ENCODE assay signal across 1 cellular context in genomic region chr20:2652724-2653510, GRCh38.
TF ChIP-seq lines count a peak whose summit lies in the region.

No MANE protein-coding gene starts in this region.

TF ChIP-seq in HepG2, 621 proteins besides CTCF, POLR2A, EP300 and RAD21 (continued from another document and continues in another):
- TF ChIP-seq HIC2 (CRISPR knock-in tag; IDR thresholded peaks at IDR 0.05; ENCODE audit: low read depth) (0 out of 2 replicates have a peak, but pooled peaks have one; percentile 21), ZNF773 (CRISPR knock-in tag; IDR thresholded peaks at IDR 0.05; ENCODE audit: borderline replicate concordance) (no peak; the same call in 1 of the 2 replicates), BHLHE40 (IDR thresholded peaks at IDR 0.05; ENCODE audit: low read length) (no peak), ZNF383 (CRISPR knock-in tag; IDR thresholded peaks at IDR 0.05; ENCODE audit: borderline replicate concordance) (0 out of 2 replicates have a peak, but pooled peaks have one; percentile 93), ZSCAN21 (CRISPR knock-in tag; IDR thresholded peaks at IDR 0.05; ENCODE audit: borderline replicate concordance) (peak; percentile 98), FOXA1 (IDR thresholded peaks at IDR 0.05) (no peak), FOXA1 (CRISPR knock-in tag; IDR thresholded peaks at IDR 0.05) (no peak; the same call in 1 of the 2 replicates), POLR2AphosphoS2 (IDR thresholded peaks at IDR 0.05; ENCODE audit: low read depth, low read length) (no peak), ZBTB14 (CRISPR knock-in tag; IDR thresholded peaks at IDR 0.05) (peak; percentile 58; the same call in 1 of the 2 replicates), ZNF768 (CRISPR knock-in tag; IDR thresholded peaks at IDR 0.05) (peak; percentile 49; the same call in 1 of the 2 replicates), NCOA2 (CRISPR knock-in tag; IDR thresholded peaks at IDR 0.05) (no peak; the same call in 1 of the 2 replicates), KLF12 (CRISPR knock-in tag; IDR thresholded peaks at IDR 0.05; ENCODE audit: borderline replicate concordance) (peak; percentile 44; the same call in 1 of the 2 replicates), POGZ (CRISPR knock-in tag; IDR thresholded peaks at IDR 0.05) (peak; percentile 56; the same call in 1 of the 2 replicates), ZBTB39 (CRISPR knock-in tag; IDR thresholded peaks at IDR 0.05) (0 out of 2 replicates have a peak, but pooled peaks have one; percentile 15), KMT2A (CRISPR knock-in tag; IDR thresholded peaks at IDR 0.05) (0 out of 2 replicates have a peak, but pooled peaks have one; percentile 14), ZKSCAN8 (CRISPR knock-in tag; IDR thresholded peaks at IDR 0.05; ENCODE audit: borderline replicate concordance) (no peak), PAXIP1 (CRISPR knock-in tag; conservative IDR thresholded peaks at IDR 0.05) (0 out of 2 replicates have a peak, but pooled peaks have one; percentile 22), HMG20A (CRISPR knock-in tag; IDR thresholded peaks at IDR 0.05; ENCODE audit: borderline replicate concordance) (no peak), TMF1 (CRISPR knock-in tag; IDR thresholded peaks at IDR 0.05; ENCODE audit: low read depth) (peak; percentile 94), FOSL1 (CRISPR knock-in tag; IDR thresholded peaks at IDR 0.05; ENCODE audit: borderline replicate concordance) (peak; percentile 41; the same call in 1 of the 2 replicates), PITX1 (CRISPR knock-in tag; IDR thresholded peaks at IDR 0.05) (peak; percentile 44; the same call in 1 of the 2 replicates), ZNF318 (CRISPR knock-in tag; IDR thresholded peaks at IDR 0.05) (peak; percentile 73; the same call in 1 of the 2 replicates), AGO1 (IDR thresholded peaks at IDR 0.05; ENCODE audit: low read depth, low read length, poor library complexity, severe bottlenecking) (peak; percentile 48), DPF2 (CRISPR knock-in tag; IDR thresholded peaks at IDR 0.05; ENCODE audit: borderline replicate concordance, low read depth) (no peak), ZNF784 (CRISPR knock-in tag; IDR thresholded peaks at IDR 0.05; ENCODE audit: borderline replicate concordance) (peak; percentile 95), SETDB1 (CRISPR knock-in tag; IDR thresholded peaks at IDR 0.05; ENCODE audit: borderline replicate concordance) (no peak), ZFP62 (CRISPR knock-in tag; IDR thresholded peaks at IDR 0.05) (no peak), ATF7 (IDR thresholded peaks at IDR 0.05) (no peak), ATF7 (CRISPR knock-in tag; IDR thresholded peaks at IDR 0.05) (peak; percentile 85; the same call in 1 of the 2 replicates), ZNF800 (CRISPR knock-in tag; IDR thresholded peaks at IDR 0.05) (no peak), MAX (IDR thresholded peaks at IDR 0.05) (peak; percentile 97), ZNF883 (CRISPR knock-in tag; IDR thresholded peaks at IDR 0.05; ENCODE audit: not compliant biosample characterization) (peak; percentile 80), ZNF777 (CRISPR knock-in tag; IDR thresholded peaks at IDR 0.05) (no peak; the same call in 1 of the 2 replicates), FOXO1 (CRISPR knock-in tag; IDR thresholded peaks at IDR 0.05) (peak; percentile 40; the same call in 1 of the 2 replicates), FOXK2 (IDR thresholded peaks at IDR 0.05) (no peak), HDAC1 (CRISPR knock-in tag; IDR thresholded peaks at IDR 0.05) (peak; percentile 98), ATF5 (CRISPR knock-in tag; IDR thresholded peaks at IDR 0.05; ENCODE audit: low read depth) (peak; percentile 86), ZNF790 (CRISPR knock-in tag; IDR thresholded peaks at IDR 0.05; ENCODE audit: borderline replicate concordance) (peak; percentile 99; the same call in 1 of the 2 replicates), SALL2 (CRISPR knock-in tag; IDR thresholded peaks at IDR 0.05) (peak; percentile 96), ZNF747 (CRISPR knock-in tag; IDR thresholded peaks at IDR 0.05; ENCODE audit: borderline replicate concordance) (no peak; the same call in none of the 2 replicates)
